In genomic region chr6:15915508-15916178, GRCh38 we compare ENCODE assay signal across 15 cellular contexts.
DNase-seq lines count a peak whose midpoint lies in the region; ATAC-seq and TF ChIP-seq lines count a peak whose summit lies in the region.
"Had no signal": no experiment of that assay in that cellular context is flagged by ENCODE, and none has a peak within 500 bp of the region (broad histone marks: within the 10 kb centered on the region; RNA-seq: fewer than 3 reads in every experiment).

No MANE protein-coding gene starts in this region.

- TF ChIP-seq CTCF in GM23338 (conservative IDR thresholded peaks at IDR 0.05; ENCODE audit: low read depth in 2 of 2) (no peak), WERI-Rb-1 (IDR thresholded peaks at IDR 0.05; ENCODE audit: low read depth, low read length) (no peak), nephron progenitor cell (IDR thresholded peaks at IDR 0.05) (no peak)

- H3K36me3 ChIP-seq in GM23338 (ENCODE audit: insufficient read depth) (no peaks in the 10 kb centered on the region), WERI-Rb-1 (no peaks in the 10 kb centered on the region)
- H3K36me3 ChIP-seq: SJSA1 had no signal

- H2AFZ ChIP-seq in GM23338: peak overlapping the region; percentile 9; the same call in 1 of the 2 replicates

- H3F3A ChIP-seq in GM23338 (replicated peaks; ENCODE audit: low read depth): no peaks in the 10 kb centered on the region

- H3K27ac ChIP-seq in GM23338 (ENCODE audit: low read depth) (no peak overlapping the region), WERI-Rb-1 (peak overlapping the region; percentile 94)
- H3K27ac ChIP-seq: RWPE1, SJSA1 had no signal

- H3K36me3 Mint-ChIP-seq in GM23338 (ENCODE audit: low read depth) (peaks cover 5% of the 10 kb centered on the region; the same call in 2 of the 3 replicates), nephron progenitor cell (ENCODE audit: low read depth) (no peaks in the 10 kb centered on the region)
- H3K36me3 Mint-ChIP-seq: CD4-positive, alpha-beta memory T cell had no signal

- no peak overlapping the region for H3K4me2 ChIP-seq in GM23338

- H3K4me1 Mint-ChIP-seq in GM23338 (peaks cover 34% of the 10 kb centered on the region), nephron progenitor cell (peaks cover 31% of the 10 kb centered on the region)
- H3K4me1 Mint-ChIP-seq: CD4-positive, alpha-beta memory T cell had no signal

- H3K27me3 Mint-ChIP-seq in GM23338 (ENCODE audit: insufficient read depth, low read depth, poor library complexity) (no peaks in the 10 kb centered on the region), nephron progenitor cell (ENCODE audit: low read depth, poor library complexity) (peaks cover 3% of the 10 kb centered on the region)

- peaks cover 45% of the 10 kb centered on the region for H3K4me1 ChIP-seq in GM23338 (ENCODE audit: insufficient read depth)
- H3K4me1 ChIP-seq: SJSA1 had no signal

- H3K9me3 ChIP-seq in WERI-Rb-1 (ENCODE audit: severe bottlenecking): no peaks in the 10 kb centered on the region
- H3K9me3 ChIP-seq: SJSA1 had no signal

- H4K20me1 ChIP-seq in GM23338 (replicated peaks; ENCODE audit: insufficient read depth): no peaks in the 10 kb centered on the region

- H3K27ac Mint-ChIP-seq in GM23338: no peak overlapping the region
- peak overlapping the region; percentile 36 for H3K27ac Mint-ChIP-seq in nephron progenitor cell
- H3K27ac Mint-ChIP-seq: CD4-positive, alpha-beta memory T cell had no signal

- ATAC-seq in GM23338 (no peak), GM21360 (IDR thresholded peaks at IDR 0.05; ENCODE audit: unreplicated experiment) (no peak), HG03095 (IDR thresholded peaks at IDR 0.05; ENCODE audit: unreplicated experiment) (no peak)

- H3K4me3 Mint-ChIP-seq in GM23338 (no peak overlapping the region), nephron progenitor cell (no peak overlapping the region)
- H3K4me3 Mint-ChIP-seq: CD4-positive, alpha-beta memory T cell had no signal

- H3K9me2 ChIP-seq in GM23338 (ENCODE audit: insufficient read depth): no peaks in the 10 kb centered on the region

- no peak overlapping the region for H3K4me3 ChIP-seq in GM23338
- H3K4me3 ChIP-seq in WERI-Rb-1 (ENCODE audit: low read depth, low read length): peak overlapping the region; percentile 40
- H3K4me3 ChIP-seq: SJSA1 had no signal

- DNase-seq in GM23338 (ENCODE audit: low spot score): no peak
- DNase-seq in OCI-M1 (lab: John Stamatoyannopoulos, UW): peak; percentile 91
- peak; percentile 90 for DNase-seq in WERI-Rb-1
- DNase-seq in nephron progenitor cell: no peak
- DNase-seq in stimulated activated CD4-positive, alpha-beta T cell treated with anti-CD3 and anti-CD28 coated beads, Interleukin-4, amount 100 ng/mL, for 1 hour: no peak
- DNase-seq: CD4-positive, alpha-beta memory T cell; DMS79 treated with DMSO at 0.1 percent for 48 hours; NCI-H1105 treated with DMSO at 0.1 percent for 48 hours; NCI-H1930; NCI-H2171 treated with DMSO at 0.1 percent for 48 hours; NCI-H510A had no signal

- no peaks in the 10 kb centered on the region for H3K27me3 ChIP-seq in GM23338 (ENCODE audit: insufficient read depth)
- no peaks in the 10 kb centered on the region for H3K27me3 ChIP-seq in WERI-Rb-1 (ENCODE audit: insufficient read depth, low read depth, severe bottlenecking)
- H3K27me3 ChIP-seq: SJSA1 had no signal

- no peaks in the 10 kb centered on the region for H3K79me2 ChIP-seq in GM23338 (replicated peaks; ENCODE audit: insufficient read depth)

- no peaks in the 10 kb centered on the region; the same call in 2 of the 3 replicates for H3K9me3 Mint-ChIP-seq in GM23338
- peaks cover 4% of the 10 kb centered on the region for H3K9me3 Mint-ChIP-seq in nephron progenitor cell
- H3K9me3 Mint-ChIP-seq: CD4-positive, alpha-beta memory T cell had no signal

TF ChIP-seq in GM23338, 12 proteins besides CTCF, POLR2A, EP300 and RAD21:
- no peak for TF ChIP-seq EZH2 (IDR thresholded peaks at IDR 0.05; ENCODE audit: low read depth, unreplicated experiment)

Comparison
In these comparisons a context has a peak if more than half of its experiments do, and no peak if none do; other contexts are left out.
1. DNase-seq: peak in OCI-M1 (single experiment) and WERI-Rb-1 (single experiment); none in GM23338 (single experiment), nephron progenitor cell (single experiment) and stimulated activated CD4-positive, alpha-beta T cell treated with anti-CD3 and anti-CD28 coated beads, Interleukin-4, amount 100 ng/mL, for 1 hour (single experiment).